Comparison of ENCODE assay signal across 1 cellular context in the genomic region with DNA sequence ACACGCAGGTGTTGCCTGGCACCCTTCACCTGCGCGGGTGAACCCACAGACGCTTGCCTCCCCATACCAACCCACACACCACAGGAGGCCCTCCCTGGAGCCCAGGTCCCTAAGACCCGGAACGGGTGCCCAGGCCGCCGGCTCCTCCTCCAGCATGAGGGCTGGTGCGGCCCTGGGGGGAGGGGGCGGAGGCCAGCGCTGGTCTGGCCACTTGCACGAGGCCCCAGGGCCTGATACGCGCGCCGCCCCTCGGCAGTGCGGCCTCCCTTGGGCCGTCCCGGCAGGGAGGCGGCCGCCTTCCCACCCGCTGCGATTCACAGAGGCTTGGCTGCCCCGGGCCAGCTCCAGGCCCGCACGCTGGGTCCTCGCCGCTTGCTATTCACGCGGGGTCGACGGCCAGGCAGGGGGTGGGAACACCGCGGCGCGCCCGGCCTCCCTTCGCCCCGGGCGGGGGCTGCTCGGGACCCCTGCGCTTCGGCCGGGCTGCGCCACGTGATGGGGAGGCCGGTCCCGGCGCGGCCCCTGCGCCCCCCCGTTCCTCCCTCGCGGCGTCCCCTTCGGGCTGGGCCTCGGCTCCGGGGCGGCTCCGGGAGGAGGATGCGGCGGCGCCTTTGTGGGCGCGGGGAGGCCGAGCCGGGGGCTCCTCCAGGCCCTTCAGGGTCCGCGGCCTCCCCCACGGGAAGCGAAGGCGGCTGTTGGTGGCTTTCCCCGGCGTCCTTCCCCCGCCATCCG.
TF ChIP-seq lines count a peak whose summit lies in the region.

No MANE protein-coding gene starts in this region.

TF ChIP-seq in HepG2, 621 proteins besides CTCF, POLR2A, EP300 and RAD21 (continued from another document and continues in another):
- TF ChIP-seq, protein P1, sequence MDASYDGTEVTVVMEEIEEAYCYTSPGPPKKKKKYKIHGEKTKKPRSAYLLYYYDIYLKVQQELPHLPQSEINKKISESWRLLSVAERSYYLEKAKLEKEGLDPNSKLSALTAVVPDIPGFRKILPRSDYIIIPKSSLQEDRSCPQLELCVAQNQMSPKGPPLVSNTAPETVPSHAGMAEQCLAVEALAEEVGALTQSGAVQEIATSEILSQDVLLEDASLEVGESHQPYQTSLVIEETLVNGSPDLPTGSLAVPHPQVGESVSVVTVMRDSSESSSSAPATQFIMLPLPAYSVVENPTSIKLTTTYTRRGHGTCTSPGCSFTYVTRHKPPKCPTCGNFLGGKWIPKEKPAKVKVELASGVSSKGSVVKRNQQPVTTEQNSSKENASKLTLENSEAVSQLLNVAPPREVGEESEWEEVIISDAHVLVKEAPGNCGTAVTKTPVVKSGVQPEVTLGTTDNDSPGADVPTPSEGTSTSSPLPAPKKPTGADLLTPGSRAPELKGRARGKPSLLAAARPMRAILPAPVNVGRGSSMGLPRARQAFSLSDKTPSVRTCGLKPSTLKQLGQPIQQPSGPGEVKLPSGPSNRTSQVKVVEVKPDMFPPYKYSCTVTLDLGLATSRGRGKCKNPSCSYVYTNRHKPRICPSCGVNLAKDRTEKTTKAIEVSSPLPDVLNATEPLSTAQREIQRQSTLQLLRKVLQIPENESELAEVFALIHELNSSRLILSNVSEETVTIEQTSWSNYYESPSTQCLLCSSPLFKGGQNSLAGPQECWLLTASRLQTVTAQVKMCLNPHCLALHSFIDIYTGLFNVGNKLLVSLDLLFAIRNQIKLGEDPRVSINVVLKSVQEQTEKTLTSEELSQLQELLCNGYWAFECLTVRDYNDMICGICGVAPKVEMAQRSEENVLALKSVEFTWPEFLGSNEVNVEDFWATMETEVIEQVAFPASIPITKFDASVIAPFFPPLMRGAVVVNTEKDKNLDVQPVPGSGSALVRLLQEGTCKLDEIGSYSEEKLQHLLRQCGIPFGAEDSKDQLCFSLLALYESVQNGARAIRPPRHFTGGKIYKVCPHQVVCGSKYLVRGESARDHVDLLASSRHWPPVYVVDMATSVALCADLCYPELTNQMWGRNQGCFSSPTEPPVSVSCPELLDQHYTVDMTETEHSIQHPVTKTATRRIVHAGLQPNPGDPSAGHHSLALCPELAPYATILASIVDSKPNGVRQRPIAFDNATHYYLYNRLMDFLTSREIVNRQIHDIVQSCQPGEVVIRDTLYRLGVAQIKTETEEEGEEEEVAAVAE (CRISPR knock-in tag; IDR thresholded peaks at IDR 0.05; ENCODE audit: borderline replicate concordance) = no peak
- TF ChIP-seq, protein P2, sequence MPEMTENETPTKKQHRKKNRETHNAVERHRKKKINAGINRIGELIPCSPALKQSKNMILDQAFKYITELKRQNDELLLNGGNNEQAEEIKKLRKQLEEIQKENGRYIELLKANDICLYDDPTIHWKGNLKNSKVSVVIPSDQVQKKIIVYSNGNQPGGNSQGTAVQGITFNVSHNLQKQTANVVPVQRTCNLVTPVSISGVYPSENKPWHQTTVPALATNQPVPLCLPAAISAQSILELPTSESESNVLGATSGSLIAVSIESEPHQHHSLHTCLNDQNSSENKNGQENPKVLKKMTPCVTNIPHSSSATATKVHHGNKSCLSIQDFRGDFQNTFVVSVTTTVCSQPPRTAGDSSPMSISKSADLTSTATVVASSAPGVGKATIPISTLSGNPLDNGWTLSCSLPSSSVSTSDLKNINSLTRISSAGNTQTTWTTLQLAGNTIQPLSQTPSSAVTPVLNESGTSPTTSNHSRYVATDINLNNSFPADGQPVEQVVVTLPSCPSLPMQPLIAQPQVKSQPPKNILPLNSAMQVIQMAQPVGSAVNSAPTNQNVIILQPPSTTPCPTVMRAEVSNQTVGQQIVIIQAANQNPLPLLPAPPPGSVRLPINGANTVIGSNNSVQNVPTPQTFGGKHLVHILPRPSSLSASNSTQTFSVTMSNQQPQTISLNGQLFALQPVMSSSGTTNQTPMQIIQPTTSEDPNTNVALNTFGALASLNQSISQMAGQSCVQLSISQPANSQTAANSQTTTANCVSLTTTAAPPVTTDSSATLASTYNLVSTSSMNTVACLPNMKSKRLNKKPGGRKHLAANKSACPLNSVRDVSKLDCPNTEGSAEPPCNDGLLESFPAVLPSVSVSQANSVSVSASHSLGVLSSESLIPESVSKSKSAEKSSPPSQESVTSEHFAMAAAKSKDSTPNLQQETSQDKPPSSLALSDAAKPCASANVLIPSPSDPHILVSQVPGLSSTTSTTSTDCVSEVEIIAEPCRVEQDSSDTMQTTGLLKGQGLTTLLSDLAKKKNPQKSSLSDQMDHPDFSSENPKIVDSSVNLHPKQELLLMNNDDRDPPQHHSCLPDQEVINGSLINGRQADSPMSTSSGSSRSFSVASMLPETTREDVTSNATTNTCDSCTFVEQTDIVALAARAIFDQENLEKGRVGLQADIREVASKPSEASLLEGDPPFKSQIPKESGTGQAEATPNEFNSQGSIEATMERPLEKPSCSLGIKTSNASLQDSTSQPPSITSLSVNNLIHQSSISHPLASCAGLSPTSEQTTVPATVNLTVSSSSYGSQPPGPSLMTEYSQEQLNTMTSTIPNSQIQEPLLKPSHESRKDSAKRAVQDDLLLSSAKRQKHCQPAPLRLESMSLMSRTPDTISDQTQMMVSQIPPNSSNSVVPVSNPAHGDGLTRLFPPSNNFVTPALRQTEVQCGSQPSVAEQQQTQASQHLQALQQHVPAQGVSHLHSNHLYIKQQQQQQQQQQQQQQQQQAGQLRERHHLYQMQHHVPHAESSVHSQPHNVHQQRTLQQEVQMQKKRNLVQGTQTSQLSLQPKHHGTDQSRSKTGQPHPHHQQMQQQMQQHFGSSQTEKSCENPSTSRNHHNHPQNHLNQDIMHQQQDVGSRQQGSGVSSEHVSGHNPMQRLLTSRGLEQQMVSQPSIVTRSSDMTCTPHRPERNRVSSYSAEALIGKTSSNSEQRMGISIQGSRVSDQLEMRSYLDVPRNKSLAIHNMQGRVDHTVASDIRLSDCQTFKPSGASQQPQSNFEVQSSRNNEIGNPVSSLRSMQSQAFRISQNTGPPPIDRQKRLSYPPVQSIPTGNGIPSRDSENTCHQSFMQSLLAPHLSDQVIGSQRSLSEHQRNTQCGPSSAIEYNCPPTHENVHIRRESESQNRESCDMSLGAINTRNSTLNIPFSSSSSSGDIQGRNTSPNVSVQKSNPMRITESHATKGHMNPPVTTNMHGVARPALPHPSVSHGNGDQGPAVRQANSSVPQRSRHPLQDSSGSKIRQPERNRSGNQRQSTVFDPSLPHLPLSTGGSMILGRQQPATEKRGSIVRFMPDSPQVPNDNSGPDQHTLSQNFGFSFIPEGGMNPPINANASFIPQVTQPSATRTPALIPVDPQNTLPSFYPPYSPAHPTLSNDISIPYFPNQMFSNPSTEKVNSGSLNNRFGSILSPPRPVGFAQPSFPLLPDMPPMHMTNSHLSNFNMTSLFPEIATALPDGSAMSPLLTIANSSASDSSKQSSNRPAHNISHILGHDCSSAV (CRISPR knock-in tag; IDR thresholded peaks at IDR 0.05; ENCODE audit: borderline replicate concordance) = no peak
- no peak for TF ChIP-seq MAZ (IDR thresholded peaks at IDR 0.05; ENCODE audit: borderline replicate concordance, low read depth, low read length)
- peak; percentile 49; the same call in 1 of the 2 replicates for TF ChIP-seq MAZ (CRISPR knock-in tag; IDR thresholded peaks at IDR 0.05; ENCODE audit: low read depth)
- no peak for TF ChIP-seq ZNF460 (CRISPR knock-in tag; IDR thresholded peaks at IDR 0.05; ENCODE audit: borderline replicate concordance)
- no peak for TF ChIP-seq ZNF550 (CRISPR knock-in tag; IDR thresholded peaks at IDR 0.05; ENCODE audit: borderline replicate concordance)
- TF ChIP-seq RFX3 (CRISPR knock-in tag; IDR thresholded peaks at IDR 0.05) = no peak
- no peak for TF ChIP-seq ZNF24 (IDR thresholded peaks at IDR 0.05)
- TF ChIP-seq ZNF205 (CRISPR knock-in tag; IDR thresholded peaks at IDR 0.05) = no peak
- no peak for TF ChIP-seq TP53 (CRISPR knock-in tag; conservative IDR thresholded peaks at IDR 0.05)
- TF ChIP-seq REXO4 (CRISPR knock-in tag; IDR thresholded peaks at IDR 0.05; ENCODE audit: borderline replicate concordance) = no peak
- TF ChIP-seq ZNF674 (CRISPR knock-in tag; IDR thresholded peaks at IDR 0.05; ENCODE audit: low read depth) = no peak
- TF ChIP-seq HMG20B (CRISPR knock-in tag; conservative IDR thresholded peaks at IDR 0.05) = 0 out of 2 replicates have a peak, but pooled peaks have one; percentile 18
- no peak for TF ChIP-seq ZNF124 (CRISPR knock-in tag; IDR thresholded peaks at IDR 0.05)
- TF ChIP-seq BRD4 (CRISPR knock-in tag; IDR thresholded peaks at IDR 0.05) = peak; percentile 57; the same call in 1 of the 2 replicates
- TF ChIP-seq KDM4B (CRISPR knock-in tag; IDR thresholded peaks at IDR 0.05) = no peak
- no peak for TF ChIP-seq ZNF33A (CRISPR knock-in tag; IDR thresholded peaks at IDR 0.05; ENCODE audit: borderline replicate concordance)
- TF ChIP-seq, protein P3, sequence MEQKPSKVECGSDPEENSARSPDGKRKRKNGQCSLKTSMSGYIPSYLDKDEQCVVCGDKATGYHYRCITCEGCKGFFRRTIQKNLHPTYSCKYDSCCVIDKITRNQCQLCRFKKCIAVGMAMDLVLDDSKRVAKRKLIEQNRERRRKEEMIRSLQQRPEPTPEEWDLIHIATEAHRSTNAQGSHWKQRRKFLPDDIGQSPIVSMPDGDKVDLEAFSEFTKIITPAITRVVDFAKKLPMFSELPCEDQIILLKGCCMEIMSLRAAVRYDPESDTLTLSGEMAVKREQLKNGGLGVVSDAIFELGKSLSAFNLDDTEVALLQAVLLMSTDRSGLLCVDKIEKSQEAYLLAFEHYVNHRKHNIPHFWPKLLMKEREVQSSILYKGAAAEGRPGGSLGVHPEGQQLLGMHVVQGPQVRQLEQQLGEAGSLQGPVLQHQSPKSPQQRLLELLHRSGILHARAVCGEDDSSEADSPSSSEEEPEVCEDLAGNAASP (CRISPR knock-in tag; IDR thresholded peaks at IDR 0.05; ENCODE audit: borderline replicate concordance) = 0 out of 2 replicates have a peak, but pooled peaks have one; percentile 9
- TF ChIP-seq, protein P4, sequence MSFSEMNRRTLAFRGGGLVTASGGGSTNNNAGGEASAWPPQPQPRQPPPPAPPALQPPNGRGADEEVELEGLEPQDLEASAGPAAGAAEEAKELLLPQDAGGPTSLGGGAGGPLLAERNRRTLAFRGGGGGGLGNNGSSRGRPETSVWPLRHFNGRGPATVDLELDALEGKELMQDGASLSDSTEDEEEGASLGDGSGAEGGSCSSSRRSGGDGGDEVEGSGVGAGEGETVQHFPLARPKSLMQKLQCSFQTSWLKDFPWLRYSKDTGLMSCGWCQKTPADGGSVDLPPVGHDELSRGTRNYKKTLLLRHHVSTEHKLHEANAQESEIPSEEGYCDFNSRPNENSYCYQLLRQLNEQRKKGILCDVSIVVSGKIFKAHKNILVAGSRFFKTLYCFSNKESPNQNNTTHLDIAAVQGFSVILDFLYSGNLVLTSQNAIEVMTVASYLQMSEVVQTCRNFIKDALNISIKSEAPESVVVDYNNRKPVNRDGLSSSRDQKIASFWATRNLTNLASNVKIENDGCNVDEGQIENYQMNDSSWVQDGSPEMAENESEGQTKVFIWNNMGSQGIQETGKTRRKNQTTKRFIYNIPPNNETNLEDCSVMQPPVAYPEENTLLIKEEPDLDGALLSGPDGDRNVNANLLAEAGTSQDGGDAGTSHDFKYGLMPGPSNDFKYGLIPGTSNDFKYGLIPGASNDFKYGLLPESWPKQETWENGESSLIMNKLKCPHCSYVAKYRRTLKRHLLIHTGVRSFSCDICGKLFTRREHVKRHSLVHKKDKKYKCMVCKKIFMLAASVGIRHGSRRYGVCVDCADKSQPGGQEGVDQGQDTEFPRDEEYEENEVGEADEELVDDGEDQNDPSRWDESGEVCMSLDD (CRISPR knock-in tag; IDR thresholded peaks at IDR 0.05; ENCODE audit: borderline replicate concordance) = 0 out of 2 replicates have a peak, but pooled peaks have one; percentile 14
- TF ChIP-seq, protein P5, sequence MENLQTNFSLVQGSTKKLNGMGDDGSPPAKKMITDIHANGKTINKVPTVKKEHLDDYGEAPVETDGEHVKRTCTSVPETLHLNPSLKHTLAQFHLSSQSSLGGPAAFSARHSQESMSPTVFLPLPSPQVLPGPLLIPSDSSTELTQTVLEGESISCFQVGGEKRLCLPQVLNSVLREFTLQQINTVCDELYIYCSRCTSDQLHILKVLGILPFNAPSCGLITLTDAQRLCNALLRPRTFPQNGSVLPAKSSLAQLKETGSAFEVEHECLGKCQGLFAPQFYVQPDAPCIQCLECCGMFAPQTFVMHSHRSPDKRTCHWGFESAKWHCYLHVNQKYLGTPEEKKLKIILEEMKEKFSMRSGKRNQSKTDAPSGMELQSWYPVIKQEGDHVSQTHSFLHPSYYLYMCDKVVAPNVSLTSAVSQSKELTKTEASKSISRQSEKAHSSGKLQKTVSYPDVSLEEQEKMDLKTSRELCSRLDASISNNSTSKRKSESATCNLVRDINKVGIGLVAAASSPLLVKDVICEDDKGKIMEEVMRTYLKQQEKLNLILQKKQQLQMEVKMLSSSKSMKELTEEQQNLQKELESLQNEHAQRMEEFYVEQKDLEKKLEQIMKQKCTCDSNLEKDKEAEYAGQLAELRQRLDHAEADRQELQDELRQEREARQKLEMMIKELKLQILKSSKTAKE (CRISPR knock-in tag; IDR thresholded peaks at IDR 0.05; ENCODE audit: borderline replicate concordance) = no peak
- TF ChIP-seq NFE2 (CRISPR knock-in tag; IDR thresholded peaks at IDR 0.05) = no peak
- TF ChIP-seq, protein P6, sequence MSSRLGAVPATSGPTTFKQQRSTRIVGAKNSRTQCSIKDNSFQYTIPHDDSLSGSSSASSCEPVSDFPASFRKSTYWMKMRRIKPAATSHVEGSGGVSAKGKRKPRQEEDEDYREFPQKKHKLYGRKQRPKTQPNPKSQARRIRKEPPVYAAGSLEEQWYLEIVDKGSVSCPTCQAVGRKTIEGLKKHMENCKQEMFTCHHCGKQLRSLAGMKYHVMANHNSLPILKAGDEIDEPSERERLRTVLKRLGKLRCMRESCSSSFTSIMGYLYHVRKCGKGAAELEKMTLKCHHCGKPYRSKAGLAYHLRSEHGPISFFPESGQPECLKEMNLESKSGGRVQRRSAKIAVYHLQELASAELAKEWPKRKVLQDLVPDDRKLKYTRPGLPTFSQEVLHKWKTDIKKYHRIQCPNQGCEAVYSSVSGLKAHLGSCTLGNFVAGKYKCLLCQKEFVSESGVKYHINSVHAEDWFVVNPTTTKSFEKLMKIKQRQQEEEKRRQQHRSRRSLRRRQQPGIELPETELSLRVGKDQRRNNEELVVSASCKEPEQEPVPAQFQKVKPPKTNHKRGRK (CRISPR knock-in tag; IDR thresholded peaks at IDR 0.05) = no peak
- TF ChIP-seq PRPF4 (IDR thresholded peaks at IDR 0.05; ENCODE audit: low read depth, low read length, poor library complexity, severe bottlenecking) = no peak
- no peak for TF ChIP-seq ZNF20 (CRISPR knock-in tag; IDR thresholded peaks at IDR 0.05)
- TF ChIP-seq CHD4 (IDR thresholded peaks at IDR 0.05; ENCODE audit: borderline replicate concordance, low read length) = no peak
- TF ChIP-seq, protein P7, sequence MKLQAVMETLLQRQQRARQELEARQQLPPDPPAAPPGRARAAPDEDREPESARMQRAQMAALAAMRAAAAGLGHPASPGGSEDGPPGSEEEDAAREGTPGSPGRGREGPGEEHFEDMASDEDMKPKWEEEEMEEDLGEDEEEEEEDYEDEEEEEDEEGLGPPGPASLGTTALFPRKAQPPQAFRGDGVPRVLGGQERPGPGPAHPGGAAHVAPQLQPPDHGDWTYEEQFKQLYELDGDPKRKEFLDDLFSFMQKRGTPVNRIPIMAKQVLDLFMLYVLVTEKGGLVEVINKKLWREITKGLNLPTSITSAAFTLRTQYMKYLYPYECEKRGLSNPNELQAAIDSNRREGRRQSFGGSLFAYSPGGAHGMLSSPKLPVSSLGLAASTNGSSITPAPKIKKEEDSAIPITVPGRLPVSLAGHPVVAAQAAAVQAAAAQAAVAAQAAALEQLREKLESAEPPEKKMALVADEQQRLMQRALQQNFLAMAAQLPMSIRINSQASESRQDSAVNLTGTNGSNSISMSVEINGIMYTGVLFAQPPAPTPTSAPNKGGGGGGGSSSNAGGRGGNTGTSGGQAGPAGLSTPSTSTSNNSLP (IDR thresholded peaks at IDR 0.05; ENCODE audit: low read depth, low read length) = no peak
- no peak for TF ChIP-seq SNAPC2 (CRISPR knock-in tag; IDR thresholded peaks at IDR 0.05)
- no peak for TF ChIP-seq ZBTB7B (CRISPR knock-in tag; IDR thresholded peaks at IDR 0.05)
- TF ChIP-seq JUND (CRISPR knock-in tag; IDR thresholded peaks at IDR 0.05) = no peak
- no peak for TF ChIP-seq LCORL (IDR thresholded peaks at IDR 0.05)
- 0 out of 2 replicates have a peak, but pooled peaks have one; percentile 28 for TF ChIP-seq LCORL (CRISPR knock-in tag; IDR thresholded peaks at IDR 0.05)
